In genomic region chr10:86888585-86889381, GRCh38 we compare ENCODE assay signal across 8 cellular contexts.
DNase-seq lines count a peak whose midpoint lies in the region; ATAC-seq and TF ChIP-seq lines count a peak whose summit lies in the region.

No MANE protein-coding gene starts in this region.

- H4K8ac ChIP-seq in mesenchymal stem cell (ENCODE audit: low read length), result peak overlapping the region; percentile 27

- peaks cover 5% of the 10 kb centered on the region for H3K4me1 ChIP-seq in mesenchymal stem cell (ENCODE audit: control insufficient read depth, insufficient read depth, low read depth, low read length)

- CTCF ChIA-PET in activated CD4-positive, alpha-beta memory T cell treated with anti-CD3 and anti-CD28 coated beads, Interleukin-2, amount 10 ng/mL, durations not matched to agents 7 days and 5 days (lab: Charles Lee), result interaction anchor here (1.1 to 1.8 kb wide), 3 partner anchors 12 to 200 kb away, joined by 3 to 4 read pairs (median 3); no protein-coding TSS in a partner anchor

- H3K9me3 Mint-ChIP-seq in activated CD4-positive, alpha-beta memory T cell treated with anti-CD3 and anti-CD28 coated beads, Interleukin-2, amount 10 ng/mL, durations not matched to agents 7 days and 5 days, result no peaks in the 10 kb centered on the region

- peak overlapping the region; percentile 19 for H3K27ac ChIP-seq in mesenchymal stem cell (ENCODE audit: low read length, poor library complexity, severe bottlenecking)

- H3K4me2 ChIP-seq in mesenchymal stem cell (ENCODE audit: low read length, poor library complexity, severe bottlenecking), result no peak overlapping the region

- no peak overlapping the region for H2BK15ac ChIP-seq in mesenchymal stem cell (ENCODE audit: low read depth, poor library complexity, severe bottlenecking)

- TF ChIP-seq CTCF in GM20000 (IDR thresholded peaks at IDR 0.05; ENCODE audit: extremely low read depth, missing control alignments), result no peak

- H4K91ac ChIP-seq in mesenchymal stem cell (ENCODE audit: low read length), result no peak overlapping the region

- peak overlapping the region in 1 of 2 experiments; percentile 37 for H2BK12ac ChIP-seq in mesenchymal stem cell (ENCODE audit: low read length in 2 of 2)

- H3K4me3 ChIP-seq in mesenchymal stem cell (ENCODE audit: insufficient read depth in 1 of 2, low read depth in 1 of 2, low read length in 2 of 2), result no peak overlapping the region

- WGBS in mesenchymal stem cell, result 64% methylated on average over 5 of the region's 7 CpGs

- peak overlapping the region; percentile 51 for H3K27ac Mint-ChIP-seq in activated CD4-positive, alpha-beta memory T cell treated with anti-CD3 and anti-CD28 coated beads, Interleukin-2, amount 10 ng/mL, durations not matched to agents 7 days and 5 days

- ATAC-seq in HG03469 (IDR thresholded peaks at IDR 0.05; ENCODE audit: unreplicated experiment), result peak; percentile 98

- intact Hi-C loops in head of caudate nucleus (cut with DNase I), result no loop called here

- H3K79me1 ChIP-seq in mesenchymal stem cell (replicated peaks; ENCODE audit: low read length, poor library complexity, severe bottlenecking), result peaks cover 15% of the 10 kb centered on the region

- no peaks in the 10 kb centered on the region for H3K27me3 Mint-ChIP-seq in activated CD4-positive, alpha-beta memory T cell treated with anti-CD3 and anti-CD28 coated beads, Interleukin-2, amount 10 ng/mL, durations not matched to agents 7 days and 5 days

- no peak overlapping the region for H3K18ac ChIP-seq in mesenchymal stem cell (ENCODE audit: low read depth in 1 of 2, low read length in 2 of 2)

- H3K9ac ChIP-seq in mesenchymal stem cell (ENCODE audit: low read length), result no peak overlapping the region

- H3K4ac ChIP-seq in mesenchymal stem cell (ENCODE audit: low read depth in 1 of 2, low read length in 2 of 2), result peak overlapping the region in 1 of 2 experiments; percentile 35

- H3K36me3 ChIP-seq in mesenchymal stem cell (ENCODE audit: control insufficient read depth in 1 of 2, insufficient read depth in 2 of 2, low read depth in 1 of 2, low read length in 2 of 2), result peaks cover 5 to 26% of the 10 kb centered on the region in 2 experiments

- POLR2A ChIA-PET in activated CD4-positive, alpha-beta memory T cell treated with anti-CD3 and anti-CD28 coated beads, Interleukin-2, amount 10 ng/mL, durations not matched to agents 7 days and 5 days (lab: Charles Lee), result interaction anchor here (0.7 to 1.8 kb wide), 2 partner anchors 10 to 176 kb away, joined by 3 to 5 read pairs; no protein-coding TSS in a partner anchor

- H2AK5ac ChIP-seq in mesenchymal stem cell (ENCODE audit: low read length, severe bottlenecking), result no peak overlapping the region

- H3K23ac ChIP-seq in mesenchymal stem cell (ENCODE audit: low read length in 2 of 2), result no peak overlapping the region

- no peak overlapping the region for H2BK120ac ChIP-seq in mesenchymal stem cell (ENCODE audit: low read depth, low read length)

- peaks cover 14% of the 10 kb centered on the region for H3K4me1 Mint-ChIP-seq in activated CD4-positive, alpha-beta memory T cell treated with anti-CD3 and anti-CD28 coated beads, Interleukin-2, amount 10 ng/mL, durations not matched to agents 7 days and 5 days

- no peaks in the 10 kb centered on the region for H3K27me3 ChIP-seq in mesenchymal stem cell (ENCODE audit: control insufficient read depth in 1 of 2, insufficient read depth in 1 of 2, low read length in 2 of 2)

- no peaks in the 10 kb centered on the region for H3K9me3 ChIP-seq in mesenchymal stem cell (ENCODE audit: control insufficient read depth, low read length)

- no peak overlapping the region for H3K4me3 Mint-ChIP-seq in activated CD4-positive, alpha-beta memory T cell treated with anti-CD3 and anti-CD28 coated beads, Interleukin-2, amount 10 ng/mL, durations not matched to agents 7 days and 5 days

- no peak overlapping the region for H2BK5ac ChIP-seq in mesenchymal stem cell (ENCODE audit: low read depth, low read length, poor library complexity, severe bottlenecking)

- no peak overlapping the region for H2AFZ ChIP-seq in mesenchymal stem cell (ENCODE audit: low read depth, low read length)

- no peak overlapping the region for H3K14ac ChIP-seq in mesenchymal stem cell (ENCODE audit: low read length in 2 of 2)

- peak; percentile 68 for DNase-seq in EL
- DNase-seq in GM20000 (ENCODE audit: low spot score), result peak; percentile 76
- DNase-seq in activated CD4-positive, alpha-beta memory T cell treated with anti-CD3 and anti-CD28 coated beads, Interleukin-2, amount 10 ng/mL, durations not matched to agents 7 days and 5 days, result no peak
- DNase-seq in mesenchymal stem cell, result peak; percentile 83
- no peak for DNase-seq in stimulated activated CD8-positive, alpha-beta memory T cell treated with anti-CD3 and anti-CD28 coated beads, Interleukin-4, amount 100 ng/mL, for 48 hours
- DNase-seq in NCI-H748 (lab: John Stamatoyannopoulos, UW; ENCODE audit: unreplicated experiment), result no peak
- DNase-seq in head of caudate nucleus, result no peak

- H3K36me3 Mint-ChIP-seq in activated CD4-positive, alpha-beta memory T cell treated with anti-CD3 and anti-CD28 coated beads, Interleukin-2, amount 10 ng/mL, durations not matched to agents 7 days and 5 days (ENCODE audit: low read depth), result peaks cover 5% of the 10 kb centered on the region

Comparison
In these comparisons a context has a peak if more than half of its experiments do, and no peak if none do; other contexts are left out.
1. DNase-seq: peak in EL (single experiment), GM20000 (single experiment) and mesenchymal stem cell (single experiment); none in activated CD4-positive, alpha-beta memory T cell treated with anti-CD3 and anti-CD28 coated beads, Interleukin-2, amount 10 ng/mL, durations not matched to agents 7 days and 5 days (single experiment), stimulated activated CD8-positive, alpha-beta memory T cell treated with anti-CD3 and anti-CD28 coated beads, Interleukin-4, amount 100 ng/mL, for 48 hours (single experiment), NCI-H748 (single experiment) and head of caudate nucleus (0 of 42).